In the genomic region with DNA sequence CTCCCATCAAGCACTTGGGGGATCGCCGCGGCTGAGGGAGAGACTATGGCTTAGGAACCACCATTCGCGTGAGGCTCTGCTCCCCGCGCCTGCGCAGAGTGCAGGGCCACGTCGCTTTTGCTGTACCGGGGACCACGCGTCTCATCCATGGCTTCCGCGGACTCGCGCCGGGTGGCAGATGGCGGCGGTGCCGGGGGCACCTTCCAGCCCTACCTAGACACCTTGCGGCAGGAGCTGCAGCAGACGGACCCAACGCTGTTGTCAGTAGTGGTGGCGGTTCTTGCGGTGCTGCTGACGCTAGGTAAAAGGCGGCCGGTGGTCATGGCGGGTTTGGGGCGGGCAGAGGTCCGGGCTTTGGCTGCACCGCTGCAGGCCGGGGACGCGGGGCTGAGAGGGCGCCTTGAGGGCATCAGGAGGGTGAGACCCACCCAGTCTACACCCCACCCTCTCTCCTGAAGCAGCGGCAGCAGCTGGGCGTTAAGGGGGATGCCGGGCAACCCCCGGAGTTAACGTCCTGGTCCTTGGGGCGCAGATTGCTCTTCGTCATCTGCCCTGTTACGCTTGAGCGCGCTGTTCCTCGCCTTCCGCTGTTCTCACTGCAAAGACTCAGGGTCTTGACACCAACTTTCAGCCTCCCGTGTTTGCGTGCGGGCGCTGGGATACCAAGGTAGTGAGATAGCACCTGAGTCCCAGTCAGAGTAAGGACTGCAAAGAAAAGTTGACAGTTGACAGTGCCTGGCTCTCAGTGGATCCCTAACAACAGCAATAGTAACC, we compare ENCODE assay signal across 8 cellular contexts. TPM values are rescaled to one million over a fixed set of nuclear protein-coding genes. Genes with fewer than 3 reads are reported as not detected.
DNase-seq lines count a peak whose midpoint lies in the region; ATAC-seq and TF ChIP-seq lines count a peak whose summit lies in the region.

Gene SRPRB (plus strand): TSS at position 114 of the 774 bp plus-strand sequence. CDS start 34 bp downstream, at position 148.

- TF ChIP-seq CTCF in H9 (conservative IDR thresholded peaks at IDR 0.05) (no peak), fibroblast of the aortic adventitia (IDR thresholded peaks at IDR 0.05; ENCODE audit: insufficient read depth, low read length) (no peak), nephron (IDR thresholded peaks at IDR 0.05; ENCODE audit: unreplicated experiment in 3 of 3) (no peak)

- H4K8ac ChIP-seq in H9 (replicated peaks; ENCODE audit: insufficient read length, low read depth, low read length), result no peak within 1 kb of the TSS

- no peak within 1 kb of the TSS for H3K4ac ChIP-seq in H9 (ENCODE audit: low read depth, low read length)

- H3K27ac ChIP-seq in H9 (ENCODE audit: insufficient read length, low read depth, low read length), result no peak within 1 kb of the TSS

- no peak within 1 kb of the TSS for H4K91ac ChIP-seq in H9 (ENCODE audit: insufficient read length, low read depth, low read length)

- H3K9ac ChIP-seq in ES-I3 (ENCODE audit: low read depth, low read length) (peak within 1 kb of the TSS; percentile 85), H9 (ENCODE audit: extremely low read depth, insufficient read length, low read length) (peak within 1 kb of the TSS; percentile 80)

- DNase-seq in H9, result peak; percentile 94
- DNase-seq in M059J (ENCODE audit: low read depth), result peak; percentile 95
- DNase-seq in activated T-helper 9 cell treated with anti-CD3 and anti-CD28 coated beads, Interleukin-2, amount 50 U/mL, for 16 hours (ENCODE audit: low read depth), result peak; percentile 94
- peak; percentile 92 for DNase-seq in fibroblast of the aortic adventitia (ENCODE audit: low read depth)
- peak; percentile 94 for DNase-seq in stimulated activated naive CD8-positive, alpha-beta T cell treated with anti-CD3 and anti-CD28 coated beads, Interleukin-15, Interleukin-2, amounts not matched to agents 100 U/mL and 50 U/mL, for 24 hours

- no peak within 1 kb of the TSS for H3K23ac ChIP-seq in H9 (ENCODE audit: insufficient read length, low read depth, low read length)

- no peaks in the 10 kb centered on the region for H3K27me3 ChIP-seq in H9 (ENCODE audit: insufficient read depth, low read length)

- H3K4me1 ChIP-seq in ES-I3 (ENCODE audit: insufficient read depth, low read length) (peaks cover 3% of the 10 kb centered on the region), H9 (ENCODE audit: insufficient read depth, low read length) (no peaks in the 10 kb centered on the region)

- peaks cover 16% of the 10 kb centered on the region for H3K27me3 Mint-ChIP-seq in H9 (ENCODE audit: low read depth)
- H3K27me3 Mint-ChIP-seq in nephron (ENCODE audit: low read depth), result peaks cover 17% of the 10 kb centered on the region

- H3K79me1 ChIP-seq in H9 (ENCODE audit: insufficient read depth, low read depth, low read length, poor library complexity, severe bottlenecking), result no peaks in the 10 kb centered on the region

- WGBS in H9 (ENCODE audit: extremely low coverage, insufficient read length, low lambda C conversion rate), result no CpG with 5 or more reads among the region's 53 CpGs

- H3K79me2 ChIP-seq in H9 (ENCODE audit: insufficient read depth, low read length), result peaks cover 2% of the 10 kb centered on the region; the same call in 1 of the 2 replicates

- peak within 1 kb of the TSS; percentile 96 for H3K4me3 ChIP-seq in fibroblast of the aortic adventitia (ENCODE audit: low read depth, low read length)

- peak; percentile 98 for TF ChIP-seq POLR2A in Raji (IDR thresholded peaks at IDR 0.05; ENCODE audit: insufficient read depth, low read depth, low read length)

- H2BK5ac ChIP-seq in H9 (ENCODE audit: insufficient read length, low read length), result no peak within 1 kb of the TSS

- H3T11ph ChIP-seq in H9 (ENCODE audit: low read length), result no peak within 1 kb of the TSS

- H2BK20ac ChIP-seq in H9 (ENCODE audit: low read depth, low read length, poor library complexity, severe bottlenecking), result no peak within 1 kb of the TSS

- no peak within 1 kb of the TSS for H2BK15ac ChIP-seq in H9 (ENCODE audit: low read depth, low read length)

- H4K5ac ChIP-seq in H9 (ENCODE audit: insufficient read length, low read depth, low read length), result no peak within 1 kb of the TSS

- H4K20me1 ChIP-seq in H9 (ENCODE audit: control insufficient read depth, insufficient read depth, insufficient read length), result no peaks in the 10 kb centered on the region

- H3K36me3 ChIP-seq in ES-I3 (ENCODE audit: insufficient read depth, low read length), result no peaks in the 10 kb centered on the region; the same call in 1 of the 2 replicates

- no peak within 1 kb of the TSS for H2AK5ac ChIP-seq in H9 (ENCODE audit: insufficient read length, low read length)

- H3K36me3 Mint-ChIP-seq in H9 (ENCODE audit: insufficient read depth in 1 of 3, low read depth in 3 of 3) (peaks cover 11 to 34% (median 30%) of the 10 kb centered on the region in 3 experiments; a peak in 6 of 7 replicates), nephron (ENCODE audit: low read depth) (peaks cover 25% of the 10 kb centered on the region)

- H3K27ac Mint-ChIP-seq in H9 (peak within 1 kb of the TSS; percentile 60 to 96 (median 94); a peak in 4 of 7 replicates), nephron (peak within 1 kb of the TSS; percentile 40 to 78 (median 62))

- ATAC-seq in stimulated activated naive CD8-positive, alpha-beta T cell treated with anti-CD3 and anti-CD28 coated beads, Interleukin-15, Interleukin-2, amounts not matched to agents 100 U/mL and 50 U/mL, for 24 hours, result peak; percentile 99

- peaks cover 12% of the 10 kb centered on the region in 2 experiments for H3K4me1 Mint-ChIP-seq in H9
- H3K4me1 Mint-ChIP-seq in nephron, result peaks cover 17% of the 10 kb centered on the region

- peak within 1 kb of the TSS; percentile 99 for H2AFZ ChIP-seq in H9 (ENCODE audit: low read length)

- H2BK120ac ChIP-seq in H9 (ENCODE audit: low read depth, low read length, poor library complexity, severe bottlenecking), result no peak within 1 kb of the TSS

- peak within 1 kb of the TSS; percentile 92 to 97 for H3K4me3 Mint-ChIP-seq in H9
- peak within 1 kb of the TSS; percentile 94 to 100 (median 99) for H3K4me3 Mint-ChIP-seq in nephron

- H3K9me3 ChIP-seq in ES-I3 (ENCODE audit: control insufficient read depth, insufficient read depth, low read length) (no peaks in the 10 kb centered on the region), H9 (ENCODE audit: control insufficient read depth, low read depth, low read length) (no peaks in the 10 kb centered on the region)

- peaks cover 5% of the 10 kb centered on the region for H3K23me2 ChIP-seq in H9 (ENCODE audit: insufficient read length, low read depth, low read length, poor library complexity, severe bottlenecking)

- H3K9me3 Mint-ChIP-seq in H9 (no peaks in the 10 kb centered on the region), nephron (no peaks in the 10 kb centered on the region)

- H2BK12ac ChIP-seq in H9 (ENCODE audit: insufficient read length, low read depth, low read length), result no peak within 1 kb of the TSS

- H3K4me2 ChIP-seq in H9 (ENCODE audit: insufficient read depth, insufficient read length, low read length), result peak within 1 kb of the TSS; percentile 69

- H3K18ac ChIP-seq in H9 (ENCODE audit: insufficient read length, low read depth, low read length), result peak within 1 kb of the TSS; percentile 77

- H3K56ac ChIP-seq in H9 (ENCODE audit: insufficient read length, low read depth, low read length), result no peak within 1 kb of the TSS

- H3K14ac ChIP-seq in H9 (ENCODE audit: insufficient read depth, low read length), result peak within 1 kb of the TSS; percentile 66

RNA-seq across cellular contexts. Expression of gene SRPRB, which starts in this region (rescaled TPM):
- total RNA-seq in H9 (2021) (53.7 and 54.8 TPM in 2 replicates), fibroblast of the aortic adventitia (ENCODE audit: low replicate concordance) (76.7 and 86.9 TPM in 2 replicates)
- total RNA-seq in M059J (2014; rRNA removed; shearing (Covaris generic)), result 66.0 and 74.6 TPM in 2 replicates
